Comparison of ENCODE assay signal across 16 cellular contexts in the genomic region with DNA sequence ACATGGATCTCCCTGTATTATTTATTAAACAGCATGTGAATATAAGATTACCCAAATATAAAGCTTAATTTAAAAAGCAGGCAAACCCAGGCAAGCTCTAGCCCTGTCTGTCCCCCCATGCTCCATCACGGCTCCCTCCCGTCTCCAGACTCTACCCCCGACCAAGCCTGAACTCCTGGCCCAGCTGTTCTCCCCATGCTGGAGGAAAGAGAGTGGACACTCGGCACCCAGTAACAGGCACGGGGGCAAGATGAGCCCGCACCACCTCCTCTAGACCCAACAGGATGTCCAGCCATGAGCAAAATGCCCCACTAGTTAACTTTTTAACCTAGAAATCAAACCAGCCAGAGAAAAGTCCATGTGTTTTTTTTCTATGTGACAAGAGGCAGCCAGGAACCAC.
"Had no signal": no experiment of that assay in that cellular context is flagged by ENCODE, and none has a peak within 500 bp of the region (broad histone marks: within the 10 kb centered on the region; RNA-seq: fewer than 3 reads in every experiment).

No MANE protein-coding gene starts in this region.

- H3K27me3 ChIP-seq: hepatocyte had no signal

- H3K27ac Mint-ChIP-seq: activated naive CD4-positive, alpha-beta T cell treated with anti-CD3 and anti-CD28 coated beads, Interleukin-2, amount 10 ng/mL, durations not matched to agents 7 days and 5 days; activated T-helper 1 cell treated with anti-CD3 and anti-CD28 coated beads, Interleukin-12 subunit alpha, Interleukin-12 subunit beta, Interleukin-2, Interleukin-4 antibody, amounts not matched to agents 30 ng/mL and 10 ng/mL and 1 ng/mL, durations not matched to agents 14 hours and 24 hours and 36 hours; brain; dendritic cell treated with granulocyte-macrophage colony-stimulating factor and Interleukin-4, amounts not matched to agents 40 ng/mL and 50 ng/mL, for 4 days; progenitor cell of endocrine pancreas; stimulated activated naive CD8-positive, alpha-beta T cell treated with anti-CD3 and anti-CD28 coated beads, Interleukin-15, amount 100 ng/mL, for 72 hours; T-helper 2 cell treated with Interferon-gamma antibody and Interleukin-4, amounts not matched to agents 5 μg/mL and 100 μg/mL, for 36 hours had no signal

- H3K27me3 Mint-ChIP-seq: activated naive CD4-positive, alpha-beta T cell treated with anti-CD3 and anti-CD28 coated beads, Interleukin-2, amount 10 ng/mL, durations not matched to agents 7 days and 5 days; brain; dendritic cell treated with granulocyte-macrophage colony-stimulating factor and Interleukin-4, amounts not matched to agents 40 ng/mL and 50 ng/mL, for 4 days; naive B cell; progenitor cell of endocrine pancreas; stimulated activated naive CD8-positive, alpha-beta T cell treated with anti-CD3 and anti-CD28 coated beads, Interleukin-15, amount 100 ng/mL, for 72 hours had no signal

- H3K4me3 Mint-ChIP-seq: activated naive CD4-positive, alpha-beta T cell treated with anti-CD3 and anti-CD28 coated beads, Interleukin-2, amount 10 ng/mL, durations not matched to agents 7 days and 5 days; activated T-helper 1 cell treated with anti-CD3 and anti-CD28 coated beads, Interleukin-12 subunit alpha, Interleukin-12 subunit beta, Interleukin-2, Interleukin-4 antibody, amounts not matched to agents 30 ng/mL and 10 ng/mL and 1 ng/mL, durations not matched to agents 14 hours and 24 hours and 36 hours; brain; dendritic cell treated with granulocyte-macrophage colony-stimulating factor and Interleukin-4, amounts not matched to agents 40 ng/mL and 50 ng/mL, for 4 days; stimulated activated naive CD8-positive, alpha-beta T cell treated with anti-CD3 and anti-CD28 coated beads, Interleukin-15, amount 100 ng/mL, for 72 hours; T-helper 2 cell treated with Interferon-gamma antibody and Interleukin-4, amounts not matched to agents 5 μg/mL and 100 μg/mL, for 36 hours had no signal

- DNase-seq: activated CD4-positive, alpha-beta T cell treated with anti-CD3 and anti-CD28 coated beads, Interleukin-2, amount 50 U/mL, for 4 hours; activated CD4-positive, CD25-positive, alpha-beta regulatory T cell treated with anti-CD3 and anti-CD28 coated beads, Interleukin-2, amount 50 U/mL, for 72 hours; activated naive CD4-positive, alpha-beta T cell treated with anti-CD3 and anti-CD28 coated beads, Interleukin-2, amount 10 ng/mL, durations not matched to agents 7 days and 5 days; amniotic stem cell; kidney glomerular epithelial cell; naive B cell; nucleus accumbens; stimulated activated CD4-positive, alpha-beta T cell treated with anti-CD3 and anti-CD28 coated beads, Interleukin-4, amount 100 ng/mL, for 24 hours; stimulated activated naive CD8-positive, alpha-beta T cell treated with anti-CD3 and anti-CD28 coated beads, Interleukin-15, amount 100 ng/mL, for 72 hours had no signal

- H3K4me1 Mint-ChIP-seq: brain, naive B cell had no signal

- H3K4me3 ChIP-seq: hepatocyte, lung had no signal

- H3K27ac ChIP-seq: hepatocyte had no signal
